Comparison of ENCODE assay signal across 14 cellular contexts in the genomic region with DNA sequence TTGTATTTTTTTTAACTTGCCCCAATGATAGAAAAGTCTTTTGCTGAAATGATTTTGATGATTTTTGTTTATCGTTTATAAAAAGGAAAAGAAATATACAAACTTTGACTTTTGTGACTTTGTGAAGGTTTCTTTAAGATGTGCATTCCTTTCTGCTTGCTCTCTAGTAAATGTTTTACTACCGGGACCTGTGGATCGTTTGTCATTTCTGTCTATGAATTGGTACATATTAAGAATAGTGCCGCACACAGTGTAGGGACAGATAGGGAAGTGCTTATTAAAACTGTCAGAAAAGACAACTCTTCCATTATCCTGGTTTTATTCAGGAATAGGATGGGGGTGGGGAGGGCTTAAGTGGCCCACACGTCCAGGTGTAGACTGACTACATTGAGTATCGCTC. TPM values are rescaled to one million over a fixed set of nuclear protein-coding genes. Genes with fewer than 3 reads are reported as not detected.
A peak's percentile ranks its signal among the peaks of the same experiment; 100 is the strongest.
DNase-seq lines count a peak whose midpoint lies in the region; ATAC-seq, FAIRE-seq and TF ChIP-seq lines count a peak whose summit lies in the region.
"Had no signal": no experiment of that assay in that cellular context is flagged by ENCODE, and none has a peak within 500 bp of the region (broad histone marks: within the 10 kb centered on the region; RNA-seq: fewer than 3 reads in every experiment).

No MANE protein-coding gene starts in this region.

- FAIRE-seq in small intestine (lab: Jason Lieb, UNC) = no peak

- peak overlapping the region; percentile 17; the same call in 1 of the 2 replicates for H3K27ac ChIP-seq in HEK293 (ENCODE audit: extremely low read depth, low read depth, low read length)
- no peak overlapping the region for H3K27ac ChIP-seq in osteoblast (ENCODE audit: low read depth, low read length)
- no peak overlapping the region for H3K27ac ChIP-seq in vagina
- H3K27ac ChIP-seq in small intestine (ENCODE audit: low read depth in 1 of 2, low read length in 1 of 2) = peak overlapping the region in 1 of 2 donors; percentile 36
- H3K27ac ChIP-seq: SJSA1, suprapubic skin had no signal

- H4K20me1 ChIP-seq in osteoblast (ENCODE audit: insufficient read depth, low read length) = peaks cover 13% of the 10 kb centered on the region

- no peaks in the 10 kb centered on the region for H3K9me3 Mint-ChIP-seq in activated CD4-positive, alpha-beta T cell treated with anti-CD3 and anti-CD28 coated beads for 36 hours (ENCODE audit: low read depth)
- H3K9me3 Mint-ChIP-seq in dendritic cell treated with granulocyte-macrophage colony-stimulating factor and Interleukin-4, amounts not matched to agents 40 ng/mL and 50 ng/mL, for 4 days = no peaks in the 10 kb centered on the region
- H3K9me3 Mint-ChIP-seq: central memory CD8-positive, alpha-beta T cell had no signal

- no peak for ATAC-seq in activated CD4-positive, alpha-beta T cell treated with anti-CD3 and anti-CD28 coated beads for 36 hours
- no peak for ATAC-seq in HG02981 (IDR thresholded peaks at IDR 0.05; ENCODE audit: unreplicated experiment)

- peaks cover 31% of the 10 kb centered on the region for H3K79me2 ChIP-seq in osteoblast (ENCODE audit: insufficient read depth, low read length)

- H3K4me1 Mint-ChIP-seq in activated CD4-positive, alpha-beta T cell treated with anti-CD3 and anti-CD28 coated beads for 36 hours = peaks cover 13% of the 10 kb centered on the region
- H3K4me1 Mint-ChIP-seq in dendritic cell treated with granulocyte-macrophage colony-stimulating factor and Interleukin-4, amounts not matched to agents 40 ng/mL and 50 ng/mL, for 4 days (ENCODE audit: low read depth) = peaks cover 29% of the 10 kb centered on the region

- H3K36me3 ChIP-seq in HEK293 (ENCODE audit: control insufficient read depth in 2 of 2, insufficient read depth in 1 of 2, low read length in 2 of 2) = peaks cover 91 to 100% of the 10 kb centered on the region in 2 experiments
- H3K36me3 ChIP-seq in osteoblast (ENCODE audit: insufficient read depth, low read length) = peaks cover 95% of the 10 kb centered on the region
- peaks cover 5 to 87% of the 10 kb centered on the region in 2 donors for H3K36me3 ChIP-seq in vagina
- H3K36me3 ChIP-seq in small intestine (ENCODE audit: control insufficient read depth in 2 of 2, insufficient read depth in 2 of 2, low read length in 2 of 2) = peaks cover 47 to 51% of the 10 kb centered on the region in 2 donors

- peaks cover 72% of the 10 kb centered on the region for H3K36me3 Mint-ChIP-seq in activated CD4-positive, alpha-beta T cell treated with anti-CD3 and anti-CD28 coated beads for 36 hours (ENCODE audit: low read depth)
- peaks cover 98% of the 10 kb centered on the region for H3K36me3 Mint-ChIP-seq in dendritic cell treated with granulocyte-macrophage colony-stimulating factor and Interleukin-4, amounts not matched to agents 40 ng/mL and 50 ng/mL, for 4 days (ENCODE audit: low read depth)

- peak overlapping the region; percentile 63 for H3K27ac Mint-ChIP-seq in activated CD4-positive, alpha-beta T cell treated with anti-CD3 and anti-CD28 coated beads for 36 hours
- peak overlapping the region; percentile 51 for H3K27ac Mint-ChIP-seq in dendritic cell treated with granulocyte-macrophage colony-stimulating factor and Interleukin-4, amounts not matched to agents 40 ng/mL and 50 ng/mL, for 4 days

- no peak overlapping the region for H3K4me3 Mint-ChIP-seq in activated CD4-positive, alpha-beta T cell treated with anti-CD3 and anti-CD28 coated beads for 36 hours
- H3K4me3 Mint-ChIP-seq in dendritic cell treated with granulocyte-macrophage colony-stimulating factor and Interleukin-4, amounts not matched to agents 40 ng/mL and 50 ng/mL, for 4 days = no peak overlapping the region

- TF ChIP-seq CTCF in HEK293 (tag by site-specific recombination; IDR thresholded peaks at IDR 0.05) (no peak), osteoblast (IDR thresholded peaks at IDR 0.05; ENCODE audit: extremely low read depth, low read depth, low read length) (no peak), vagina (IDR thresholded peaks at IDR 0.05) (no peak)

- no peak overlapping the region for H3K4me2 ChIP-seq in osteoblast (ENCODE audit: insufficient read depth, low read length)

- no peak for TF ChIP-seq POLR2A in vagina (IDR thresholded peaks at IDR 0.05)

- 55 to 64% (median 55%) methylated on average over 6 of the region's 6 CpGs for WGBS in small intestine, 3 donors

- H3K9me3 ChIP-seq in HEK293 (ENCODE audit: control insufficient read depth, insufficient read depth, low read depth, low read length) = no peaks in the 10 kb centered on the region
- no peaks in the 10 kb centered on the region for H3K9me3 ChIP-seq in osteoblast (ENCODE audit: low read depth, low read length)
- H3K9me3 ChIP-seq in vagina = no peaks in the 10 kb centered on the region
- no peaks in the 10 kb centered on the region for H3K9me3 ChIP-seq in small intestine (ENCODE audit: control insufficient read depth, low read depth)
- H3K9me3 ChIP-seq: SJSA1, suprapubic skin had no signal

- POLR2A ChIA-PET in activated CD4-positive, alpha-beta T cell treated with anti-CD3 and anti-CD28 coated beads for 36 hours (lab: Charles Lee) = interaction anchor here (0.6 kb wide), 2 partner anchors 39 to 257 kb away, joined by 3 to 4 read pairs; no protein-coding TSS in a partner anchor
- POLR2A ChIA-PET in HEK293 (lab: Yijun Ruan, JAX) = interaction anchor here (1.5 to 2.0 kb wide), 3 partner anchors 8 to 46 kb away, joined by 4 to 9 read pairs (median 5); a partner anchor contains a TSS

- H3K4me3 ChIP-seq in HEK293 (ENCODE audit: low read depth, low read length) (no peak overlapping the region), osteoblast (ENCODE audit: insufficient read depth, low read length) (no peak overlapping the region), vagina (no peak overlapping the region), small intestine (ENCODE audit: low read depth in 1 of 2, low read length in 2 of 2) (no peak overlapping the region)
- H3K4me3 ChIP-seq: SJSA1, suprapubic skin had no signal

- H3K4me1 ChIP-seq in HEK293 (ENCODE audit: control insufficient read depth, insufficient read depth, low read length) (no peaks in the 10 kb centered on the region), osteoblast (ENCODE audit: insufficient read depth, low read length) (peaks cover 2% of the 10 kb centered on the region), vagina (no peaks in the 10 kb centered on the region), small intestine (ENCODE audit: control insufficient read depth in 2 of 2, insufficient read depth in 1 of 2, low read depth in 1 of 2, low read length in 1 of 2) (no peaks in the 10 kb centered on the region)
- H3K4me1 ChIP-seq: suprapubic skin had no signal

- no peaks in the 10 kb centered on the region for H3K27me3 Mint-ChIP-seq in activated CD4-positive, alpha-beta T cell treated with anti-CD3 and anti-CD28 coated beads for 36 hours
- H3K27me3 Mint-ChIP-seq in dendritic cell treated with granulocyte-macrophage colony-stimulating factor and Interleukin-4, amounts not matched to agents 40 ng/mL and 50 ng/mL, for 4 days = no peaks in the 10 kb centered on the region
- H3K27me3 Mint-ChIP-seq: central memory CD8-positive, alpha-beta T cell had no signal

- no peak for DNase-seq in activated CD4-positive, alpha-beta T cell treated with anti-CD3 and anti-CD28 coated beads for 36 hours
- no peak for DNase-seq in activated CD4-positive, alpha-beta T cell treated with anti-CD3 and anti-CD28 coated beads, Interleukin-2, amount 50 U/mL, for 4 hours
- peak; percentile 26 for DNase-seq in osteoblast (ENCODE audit: insufficient read length, low spot score, missing footprints)
- DNase-seq in vagina (ENCODE audit: extremely low spot score in 2 of 2) = no peak
- no peak for DNase-seq in small intestine
- DNase-seq: COR-L47, foreskin fibroblast, NCI-H345 had no signal

- CTCF ChIA-PET in activated CD4-positive, alpha-beta T cell treated with anti-CD3 and anti-CD28 coated beads for 36 hours (lab: Charles Lee) = interaction anchor here (1.1 kb wide), 2 partner anchors 9 to 14 kb away, joined by 3 to 4 read pairs; no protein-coding TSS in a partner anchor
- CTCF ChIA-PET in HEK293 (lab: Yijun Ruan, JAX) = interaction anchor here (1.0 to 3.4 kb wide), 4 partner anchors 10 to 22 kb away, joined by 3 to 17 read pairs (median 5); no protein-coding TSS in a partner anchor

- H3K27me3 ChIP-seq in osteoblast (ENCODE audit: insufficient read depth, low read length) = no peaks in the 10 kb centered on the region
- no peaks in the 10 kb centered on the region for H3K27me3 ChIP-seq in vagina
- H3K27me3 ChIP-seq in small intestine (ENCODE audit: control insufficient read depth in 2 of 2, insufficient read depth in 2 of 2, low read length in 2 of 2) = no peaks in the 10 kb centered on the region
- H3K27me3 ChIP-seq: SJSA1, suprapubic skin had no signal

- intact Hi-C loops in activated CD4-positive, alpha-beta T cell treated with anti-CD3 and anti-CD28 coated beads for 36 hours (cut with DNase I, micrococcal nuclease) = no loop called here
- intact Hi-C loops in dendritic cell treated with granulocyte-macrophage colony-stimulating factor and Interleukin-4, amounts not matched to agents 40 ng/mL and 50 ng/mL, for 4 days (cut with micrococcal nuclease) = no loop called here
- intact Hi-C loops in vagina (cut with DNase I) = no loop called here

- no peak overlapping the region for H2AFZ ChIP-seq in osteoblast (ENCODE audit: low read length)

RNA-seq across cellular contexts. Expression of a gene that starts 8.1 kb away (rescaled TPM):
- 100 to 1,000 TPM in 1 of 2 experiments, 10 to 100 TPM in 1; 98.2 to 160 TPM for total RNA-seq in activated CD4-positive, alpha-beta T cell treated with anti-CD3 and anti-CD28 coated beads for 36 hours
- total RNA-seq in osteoblast (34.0 and 36.5 TPM in 2 replicates), vagina (92.3 TPM)
- 100 to 1,000 TPM; 135 to 180 (median 152) TPM for polyA plus RNA-seq in small intestine

RNA-seq across cellular contexts. Expression of a gene that starts 8.3 kb away (rescaled TPM):
- total RNA-seq in activated CD4-positive, alpha-beta T cell treated with anti-CD3 and anti-CD28 coated beads for 36 hours = 10 to 100 TPM; 52.1 to 61.2 TPM
- total RNA-seq in osteoblast (43.0 and 45.2 TPM in 2 replicates), vagina (44.7 TPM)
- polyA plus RNA-seq in small intestine = 10 to 100 TPM; 13.9 to 23.9 (median 15.4) TPM

RNA-seq across cellular contexts. Expression of a gene that starts 23.4 kb away (rescaled TPM):
- total RNA-seq in activated CD4-positive, alpha-beta T cell treated with anti-CD3 and anti-CD28 coated beads for 36 hours = 100 to 1,000 TPM in 1 of 2 experiments, 10 to 100 TPM in 1; 100.0 to 101 TPM
- total RNA-seq in osteoblast (53.9 and 54.8 TPM in 2 replicates), vagina (146 TPM)
- polyA plus RNA-seq in small intestine = 10 to 100 TPM; 44.0 to 95.3 (median 54.3) TPM

RNA-seq across cellular contexts. Expression of a gene that starts 45.2 kb away (rescaled TPM):
- total RNA-seq in activated CD4-positive, alpha-beta T cell treated with anti-CD3 and anti-CD28 coated beads for 36 hours = 100 to 1,000 TPM; 109 to 173 TPM
- total RNA-seq in osteoblast (69.0 and 77.4 TPM in 2 replicates), vagina (121 TPM)
- polyA plus RNA-seq in small intestine = 10 to 100 TPM; 43.5 to 52.2 (median 51.0) TPM

RNA-seq across cellular contexts. Expression of a gene that starts 45.7 kb away (rescaled TPM):
- 10 to 100 TPM; 76.9 to 82.3 TPM for total RNA-seq in activated CD4-positive, alpha-beta T cell treated with anti-CD3 and anti-CD28 coated beads for 36 hours
- 69.0 and 77.1 TPM in 2 replicates for total RNA-seq in osteoblast
- total RNA-seq in vagina = 66.5 TPM
- polyA plus RNA-seq in small intestine = 10 to 100 TPM; 19.5 to 87.0 (median 33.2) TPM
